ENCODE assay signal across 31 cellular contexts in genomic region chr10:106722524-106722923, GRCh38.
A peak's percentile ranks its signal among the peaks of the same experiment; 100 is the strongest.
DNase-seq lines count a peak whose midpoint lies in the region; ATAC-seq and TF ChIP-seq lines count a peak whose summit lies in the region.
"Had no signal": no experiment of that assay in that cellular context is flagged by ENCODE, and none has a peak within 500 bp of the region (broad histone marks: within the 10 kb centered on the region; RNA-seq: fewer than 3 reads in every experiment).

No MANE protein-coding gene starts in this region.

- H3K27me3 Mint-ChIP-seq in MCF 10A (ENCODE audit: insufficient read depth, unreplicated experiment) = no peaks in the 10 kb centered on the region
- H3K27me3 Mint-ChIP-seq in activated CD8-positive, alpha-beta T cell treated with anti-CD3 and anti-CD28 coated beads, Interleukin-2, amount 10 ng/mL, durations not matched to agents 7 days and 5 days (ENCODE audit: low read depth) = no peaks in the 10 kb centered on the region
- H3K27me3 Mint-ChIP-seq: activated naive CD8-positive, alpha-beta T cell treated with anti-CD3 and anti-CD28 coated beads for 36 hours; CD4-positive, alpha-beta memory T cell had no signal

- in situ Hi-C loops in T47D (cut with HindIII; ENCODE audit: low pct_unique_long_range_greater_than_20kb, low sequenced_read_pairs) (no loop called here), transverse colon (cut with MboI; ENCODE audit: low pct_ligation_motif_present in 1 of 4, low pct_unique_long_range_greater_than_20kb in 1 of 4, low sequenced_read_pairs in 3 of 4) (no loop called here)

- H3K9me3 ChIP-seq in transverse colon = no peaks in the 10 kb centered on the region
- H3K9me3 ChIP-seq: heart left ventricle, left ventricle myocardium inferior, MG63, pancreas, right atrium auricular region, SK-N-SH had no signal

- ATAC-seq in activated CD8-positive, alpha-beta T cell treated with anti-CD3 and anti-CD28 coated beads, Interleukin-2, amount 10 ng/mL, durations not matched to agents 7 days and 5 days = no peak
- ATAC-seq: heart left ventricle; natural killer cell; stimulated activated effector memory CD8-positive, alpha-beta T cell treated with anti-CD3 and anti-CD28 coated beads, Interleukin-12 subunit alpha, Interleukin-12 subunit beta, amount 100 ng/mL, for 72 hours had no signal

- no peak overlapping the region for H3K4me3 ChIP-seq in transverse colon
- H3K4me3 ChIP-seq: heart left ventricle, left ventricle myocardium inferior, MG63, pancreas, right atrium auricular region, spleen had no signal

- peak; percentile 3 to 5 for DNase-seq in T47D (ENCODE audit: low read depth in 1 of 2, low spot score in 1 of 2)
- DNase-seq in MCF 10A (ENCODE audit: unreplicated experiment) = no peak
- DNase-seq in iPS-NIHi7 (ENCODE audit: extremely low spot score) = peak; percentile 29
- DNase-seq in transverse colon = peak; percentile 17
- DNase-seq in NCI-H2196 (lab: John Stamatoyannopoulos, UW; ENCODE audit: unreplicated experiment) = no peak
- no peak for DNase-seq in activated CD8-positive, alpha-beta T cell treated with anti-CD3 and anti-CD28 coated beads, Interleukin-2, amount 10 ng/mL, durations not matched to agents 7 days and 5 days
- DNase-seq in NCI-H187 treated with DMSO at 0.1 percent for 48 hours (lab: John Stamatoyannopoulos, UW) = no peak
- DNase-seq: 8988T; activated CD4-positive, alpha-beta T cell treated with anti-CD3 and anti-CD28 coated beads, Interleukin-2, amount 50 U/mL, for 4 hours; activated CD8-positive, alpha-beta memory T cell treated with anti-CD3 and anti-CD28 coated beads, Interleukin-2, amount 50 U/mL, for 4 hours; activated naive CD8-positive, alpha-beta T cell treated with anti-CD3 and anti-CD28 coated beads for 36 hours; CD4-positive, alpha-beta memory T cell; HCEC 1CT; heart left ventricle; left ventricle myocardium inferior; MG63; midbrain; natural killer cell; NCI-H1436 treated with DMSO at 0.1 percent for 48 hours; NCI-H2171; NCI-H524 treated with DMSO at 0.1 percent for 48 hours; SK-N-SH; spleen; stimulated activated CD4-positive, alpha-beta T cell treated with anti-CD3 and anti-CD28 coated beads, Interleukin-2, amount 100 ng/mL, for 48 hours; substantia nigra; T-helper 2 cell had no signal

- POLR2A ChIA-PET in MCF 10A (lab: Yijun Ruan, JAX) = interaction anchor here (0.6 kb wide), 1 partner anchor 1132 kb away, joined by 3 read pairs; no protein-coding TSS in a partner anchor
- POLR2A ChIA-PET in activated CD8-positive, alpha-beta T cell treated with anti-CD3 and anti-CD28 coated beads, Interleukin-2, amount 10 ng/mL, durations not matched to agents 7 days and 5 days (lab: Charles Lee) = no interaction called here

- no peak overlapping the region for H3K4me3 Mint-ChIP-seq in MCF 10A (ENCODE audit: unreplicated experiment)
- no peak overlapping the region for H3K4me3 Mint-ChIP-seq in activated CD8-positive, alpha-beta T cell treated with anti-CD3 and anti-CD28 coated beads, Interleukin-2, amount 10 ng/mL, durations not matched to agents 7 days and 5 days
- H3K4me3 Mint-ChIP-seq: activated naive CD8-positive, alpha-beta T cell treated with anti-CD3 and anti-CD28 coated beads for 36 hours; CD4-positive, alpha-beta memory T cell; natural killer cell; stimulated activated effector memory CD8-positive, alpha-beta T cell treated with anti-CD3 and anti-CD28 coated beads, Interleukin-12 subunit alpha, Interleukin-12 subunit beta, amount 100 ng/mL, for 72 hours had no signal

- TF ChIP-seq EP300 in transverse colon (IDR thresholded peaks at IDR 0.05; ENCODE audit: low read depth) = no peak

- no peaks in the 10 kb centered on the region for H3K36me3 Mint-ChIP-seq in MCF 10A (ENCODE audit: insufficient read depth, unreplicated experiment)
- H3K36me3 Mint-ChIP-seq in activated CD8-positive, alpha-beta T cell treated with anti-CD3 and anti-CD28 coated beads, Interleukin-2, amount 10 ng/mL, durations not matched to agents 7 days and 5 days (ENCODE audit: low read depth) = no peaks in the 10 kb centered on the region
- H3K36me3 Mint-ChIP-seq: activated naive CD8-positive, alpha-beta T cell treated with anti-CD3 and anti-CD28 coated beads for 36 hours; CD4-positive, alpha-beta memory T cell; natural killer cell; stimulated activated effector memory CD8-positive, alpha-beta T cell treated with anti-CD3 and anti-CD28 coated beads, Interleukin-12 subunit alpha, Interleukin-12 subunit beta, amount 100 ng/mL, for 72 hours had no signal

- H3K4me1 ChIP-seq in transverse colon = no peaks in the 10 kb centered on the region
- H3K4me1 ChIP-seq: heart left ventricle, left ventricle myocardium inferior, pancreas, right atrium auricular region, spleen had no signal

- H3K9me3 Mint-ChIP-seq in MCF 10A (ENCODE audit: unreplicated experiment) = no peaks in the 10 kb centered on the region
- H3K9me3 Mint-ChIP-seq in activated CD8-positive, alpha-beta T cell treated with anti-CD3 and anti-CD28 coated beads, Interleukin-2, amount 10 ng/mL, durations not matched to agents 7 days and 5 days (ENCODE audit: insufficient read depth) = peaks cover under 1% of the 10 kb centered on the region
- H3K9me3 Mint-ChIP-seq: activated naive CD8-positive, alpha-beta T cell treated with anti-CD3 and anti-CD28 coated beads for 36 hours had no signal

- no peaks in the 10 kb centered on the region for H3K4me1 Mint-ChIP-seq in MCF 10A (ENCODE audit: insufficient read depth, unreplicated experiment)
- no peaks in the 10 kb centered on the region for H3K4me1 Mint-ChIP-seq in activated CD8-positive, alpha-beta T cell treated with anti-CD3 and anti-CD28 coated beads, Interleukin-2, amount 10 ng/mL, durations not matched to agents 7 days and 5 days (ENCODE audit: low read depth)
- H3K4me1 Mint-ChIP-seq: activated naive CD8-positive, alpha-beta T cell treated with anti-CD3 and anti-CD28 coated beads for 36 hours; CD4-positive, alpha-beta memory T cell; stimulated activated effector memory CD8-positive, alpha-beta T cell treated with anti-CD3 and anti-CD28 coated beads, Interleukin-12 subunit alpha, Interleukin-12 subunit beta, amount 100 ng/mL, for 72 hours had no signal

- CTCF ChIA-PET in MCF 10A (lab: Yijun Ruan, JAX) = interaction anchor here (1.1 kb wide), 1 partner anchor 10 kb away, joined by 3 read pairs; no protein-coding TSS in a partner anchor
- CTCF ChIA-PET in activated CD8-positive, alpha-beta T cell treated with anti-CD3 and anti-CD28 coated beads, Interleukin-2, amount 10 ng/mL, durations not matched to agents 7 days and 5 days (lab: Charles Lee) = no interaction called here

- H3K27ac ChIP-seq in VCaP (no peak overlapping the region), transverse colon (no peak overlapping the region)
- H3K27ac ChIP-seq: heart left ventricle, left ventricle myocardium inferior, right atrium auricular region, spleen had no signal

- BruUV-seq in MCF 10A (replicated peaks; lab: Mats Ljungman, UMichigan) = no TSS peak

- no peak for TF ChIP-seq POLR2A in transverse colon (IDR thresholded peaks at IDR 0.05)

- intact Hi-C loops in MCF 10A (cut with micrococcal nuclease) (no loop called here), transverse colon (cut with DNase I; ENCODE audit: low total_unique reads) (no loop called here)

- H3K36me3 ChIP-seq in transverse colon = no peaks in the 10 kb centered on the region
- H3K36me3 ChIP-seq: heart left ventricle, left ventricle myocardium inferior, MG63, pancreas, right atrium auricular region, spleen had no signal

- WGBS in transverse colon (ENCODE audit: low coverage in 1 of 2), 2 donors = 52 to 60% methylated on average over 1 to 2 of the region's 2 CpGs

- no peaks in the 10 kb centered on the region for H3K27me3 ChIP-seq in transverse colon
- H3K27me3 ChIP-seq: heart left ventricle, MG63, pancreas, right atrium auricular region, spleen had no signal

- TF ChIP-seq CTCF in MCF 10A (IDR thresholded peaks at IDR 0.05; ENCODE audit: unreplicated experiment) (no peak), VCaP (conservative IDR thresholded peaks at IDR 0.05) (peak; percentile 31), transverse colon (IDR thresholded peaks at IDR 0.05) (peak; percentile 21 to 43 (median 26))

- no peak overlapping the region for H3K27ac Mint-ChIP-seq in MCF 10A (ENCODE audit: low read depth, unreplicated experiment)
- no peak overlapping the region for H3K27ac Mint-ChIP-seq in activated CD8-positive, alpha-beta T cell treated with anti-CD3 and anti-CD28 coated beads, Interleukin-2, amount 10 ng/mL, durations not matched to agents 7 days and 5 days
- H3K27ac Mint-ChIP-seq: activated naive CD8-positive, alpha-beta T cell treated with anti-CD3 and anti-CD28 coated beads for 36 hours; activated T-helper 2 cell treated with anti-CD3 and anti-CD28 coated beads, Interferon-gamma antibody, Interleukin-2, Interleukin-4, amounts not matched to agents 10 μg/mL and 5 μg/mL and 100 μg/mL, durations not matched to agents 14 hours and 24 hours and 36 hours; CD4-positive, alpha-beta memory T cell; natural killer cell; stimulated activated effector memory CD8-positive, alpha-beta T cell treated with anti-CD3 and anti-CD28 coated beads, Interleukin-12 subunit alpha, Interleukin-12 subunit beta, amount 100 ng/mL, for 72 hours had no signal

Comparison
In these comparisons a context has a peak if more than half of its experiments do, and no peak if none do; other contexts are left out.
1. DNase-seq: peak in T47D (2 of 2), iPS-NIHi7 (single experiment) and transverse colon (single experiment); none in MCF 10A (single experiment), NCI-H2196 (single experiment), activated CD8-positive, alpha-beta T cell treated with anti-CD3 and anti-CD28 coated beads, Interleukin-2, amount 10 ng/mL, durations not matched to agents 7 days and 5 days (single experiment) and NCI-H187 treated with DMSO at 0.1 percent for 48 hours (single experiment).